In the genomic region with DNA sequence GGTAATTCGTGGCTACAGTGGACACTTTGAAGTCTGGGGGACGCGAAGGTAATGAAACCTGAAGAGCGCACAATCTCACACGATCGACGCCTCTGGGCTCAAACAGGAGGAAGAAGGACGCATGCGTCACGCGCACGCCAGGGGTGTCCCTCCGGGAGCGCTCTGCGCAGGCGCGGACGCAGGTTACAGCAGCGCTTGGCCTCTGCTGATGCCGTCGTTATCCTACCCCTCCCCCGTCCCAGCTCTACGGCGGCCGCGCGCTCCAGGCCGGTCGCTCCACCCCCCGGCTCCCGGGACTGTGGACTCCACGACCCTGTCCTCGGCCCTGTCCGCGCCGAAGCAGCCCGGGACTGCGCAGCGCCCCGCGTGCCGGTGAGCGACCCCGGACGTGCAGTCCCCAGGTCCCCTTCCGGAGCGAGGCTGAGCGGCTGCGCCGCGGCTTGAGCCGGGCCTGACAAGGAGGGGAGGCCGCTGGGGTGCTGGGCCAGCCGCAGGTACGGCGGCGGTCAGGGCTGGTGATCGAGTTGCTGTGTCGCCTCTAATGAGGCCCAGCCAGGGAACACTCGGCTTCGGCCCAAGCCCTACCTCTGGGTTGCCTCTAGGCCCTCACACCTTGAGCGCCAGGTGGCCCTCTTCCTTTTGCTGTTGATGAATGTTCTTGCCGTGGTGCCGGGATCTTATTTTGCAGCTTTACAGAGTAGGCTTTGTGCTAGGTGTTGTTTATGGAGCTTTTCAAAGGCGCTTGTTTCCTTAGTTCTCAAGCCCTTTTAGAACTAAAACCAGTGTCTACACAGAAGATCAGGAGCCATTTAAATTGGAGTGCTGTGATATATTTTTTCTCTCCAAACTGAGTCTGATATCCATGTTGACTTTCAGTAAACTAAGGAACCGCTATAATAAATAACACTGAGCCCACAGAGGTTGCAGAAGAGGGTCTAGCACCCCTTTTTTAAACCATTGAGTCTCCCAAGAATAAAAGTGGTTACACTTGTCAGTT, we compare ENCODE assay signal across 1 cellular context.
TF ChIP-seq lines count a peak whose summit lies in the region.

Gene TMEM106B (plus strand): TSS at position 241 of the 997 bp plus-strand sequence. CDS start 3,517 bp downstream, outside the sequence.

TF ChIP-seq in K562, 482 proteins besides CTCF, POLR2A, EP300 and RAD21 (continued from another document and continues in another):
- TF ChIP-seq PRPF4 (IDR thresholded peaks at IDR 0.05; ENCODE audit: insufficient read depth, low read depth, low read length, poor library complexity, severe bottlenecking) (peak; percentile 54), ZNF311 (CRISPR knock-in tag; IDR thresholded peaks at IDR 0.05) (no peak), FOXA1 (IDR thresholded peaks at IDR 0.05; ENCODE audit: borderline replicate concordance) (no peak), ZSCAN29 (IDR thresholded peaks at IDR 0.05) (no peak), ZNF253 (CRISPR knock-in tag; conservative IDR thresholded peaks at IDR 0.05) (no peak), OTX1 (CRISPR knock-in tag; IDR thresholded peaks at IDR 0.05) (peak; percentile 27; the same call in 1 of the 2 replicates), SP2 (IDR thresholded peaks at IDR 0.05; ENCODE audit: extremely low read depth, low read depth, low read length, poor library complexity, severe bottlenecking) (no peak), SMARCA5 (IDR thresholded peaks at IDR 0.05) (no peak), FOSL1 (tag; conservative IDR thresholded peaks at IDR 0.05) (no peak), ZNF444 (CRISPR knock-in tag; IDR thresholded peaks at IDR 0.05) (no peak), ZNF766 (CRISPR knock-in tag; conservative IDR thresholded peaks at IDR 0.05) (no peak), NFE2L1 (tag; IDR thresholded peaks at IDR 0.05; ENCODE audit: borderline replicate concordance, low read depth) (no peak), DMBX1 (CRISPR knock-in tag; IDR thresholded peaks at IDR 0.05; ENCODE audit: borderline replicate concordance) (peak; percentile 10), IFI16 (CRISPR knock-in tag; IDR thresholded peaks at IDR 0.05) (no peak), GATAD2B (IDR thresholded peaks at IDR 0.05; ENCODE audit: borderline replicate concordance) (peak; percentile 43; the same call in 1 of the 2 replicates), ZNF217 (CRISPR knock-in tag; IDR thresholded peaks at IDR 0.05) (0 out of 2 replicates have a peak, but pooled peaks have one; percentile 39), KDM5B (IDR thresholded peaks at IDR 0.05; ENCODE audit: insufficient replicate concordance, low read depth, low read length) (peak; percentile 70), GABPA (tag; conservative IDR thresholded peaks at IDR 0.05; ENCODE audit: low read depth) (peak; percentile 76), NEUROD1 (IDR thresholded peaks at IDR 0.05; ENCODE audit: borderline replicate concordance, low read depth, low read length, partially characterized antibody) (no peak), ZNF212 (CRISPR knock-in tag; IDR thresholded peaks at IDR 0.05) (0 out of 2 replicates have a peak, but pooled peaks have one; percentile 13), ZNF830 (CRISPR knock-in tag; IDR thresholded peaks at IDR 0.05) (no peak), HCFC1 (IDR thresholded peaks at IDR 0.05; ENCODE audit: low read depth, low read length) (peak; percentile 70), U2AF2 (optimal IDR thresholded peaks at IDR 0.05; ENCODE audit: low read depth, low read length) (no peak), KLF13 (tag; IDR thresholded peaks at IDR 0.05; ENCODE audit: borderline replicate concordance, low read depth) (0 out of 2 replicates have a peak, but pooled peaks have one; percentile 13), EWSR1 (IDR thresholded peaks at IDR 0.05; ENCODE audit: borderline replicate concordance, low read depth, partially characterized antibody) (no peak), ZBTB49 (CRISPR knock-in tag; IDR thresholded peaks at IDR 0.05; ENCODE audit: borderline replicate concordance) (peak; percentile 36; the same call in 1 of the 2 replicates), ZNF507 (tag; conservative IDR thresholded peaks at IDR 0.05) (no peak), RFX7 (CRISPR knock-in tag; IDR thresholded peaks at IDR 0.05) (no peak), SETDB1 (IDR thresholded peaks at IDR 0.05; ENCODE audit: low read length) (peak; percentile 62), ARID4B (CRISPR knock-in tag; IDR thresholded peaks at IDR 0.05) (peak; percentile 71), RBM14 (IDR thresholded peaks at IDR 0.05; ENCODE audit: borderline replicate concordance, insufficient read depth, low read depth, low read length) (no peak), ZNF384 (IDR thresholded peaks at IDR 0.05; ENCODE audit: low read depth, low read length) (no peak), ZFX (CRISPR knock-in tag; IDR thresholded peaks at IDR 0.05) (peak; percentile 100), CBX3 (IDR thresholded peaks at IDR 0.05; ENCODE audit: borderline replicate concordance in 1 of 2, low read length in 2 of 2) (peak in 1 of 2 experiments; percentile 97; a peak in 2 of 3 replicates)
- TF ChIP-seq, protein P1, sequence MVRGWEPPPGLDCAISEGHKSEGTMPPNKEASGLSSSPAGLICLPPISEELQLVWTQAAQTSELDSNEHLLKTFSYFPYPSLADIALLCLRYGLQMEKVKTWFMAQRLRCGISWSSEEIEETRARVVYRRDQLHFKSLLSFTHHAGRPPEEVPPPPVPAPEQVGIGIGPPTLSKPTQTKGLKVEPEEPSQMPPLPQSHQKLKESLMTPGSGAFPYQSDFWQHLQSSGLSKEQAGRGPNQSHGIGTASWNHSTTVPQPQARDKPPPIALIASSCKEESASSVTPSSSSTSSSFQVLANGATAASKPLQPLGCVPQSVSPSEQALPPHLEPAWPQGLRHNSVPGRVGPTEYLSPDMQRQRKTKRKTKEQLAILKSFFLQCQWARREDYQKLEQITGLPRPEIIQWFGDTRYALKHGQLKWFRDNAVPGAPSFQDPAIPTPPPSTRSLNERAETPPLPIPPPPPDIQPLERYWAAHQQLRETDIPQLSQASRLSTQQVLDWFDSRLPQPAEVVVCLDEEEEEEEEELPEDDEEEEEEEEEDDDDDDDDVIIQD (CRISPR knock-in tag; IDR thresholded peaks at IDR 0.05): no peak
- TF ChIP-seq, protein P2, sequence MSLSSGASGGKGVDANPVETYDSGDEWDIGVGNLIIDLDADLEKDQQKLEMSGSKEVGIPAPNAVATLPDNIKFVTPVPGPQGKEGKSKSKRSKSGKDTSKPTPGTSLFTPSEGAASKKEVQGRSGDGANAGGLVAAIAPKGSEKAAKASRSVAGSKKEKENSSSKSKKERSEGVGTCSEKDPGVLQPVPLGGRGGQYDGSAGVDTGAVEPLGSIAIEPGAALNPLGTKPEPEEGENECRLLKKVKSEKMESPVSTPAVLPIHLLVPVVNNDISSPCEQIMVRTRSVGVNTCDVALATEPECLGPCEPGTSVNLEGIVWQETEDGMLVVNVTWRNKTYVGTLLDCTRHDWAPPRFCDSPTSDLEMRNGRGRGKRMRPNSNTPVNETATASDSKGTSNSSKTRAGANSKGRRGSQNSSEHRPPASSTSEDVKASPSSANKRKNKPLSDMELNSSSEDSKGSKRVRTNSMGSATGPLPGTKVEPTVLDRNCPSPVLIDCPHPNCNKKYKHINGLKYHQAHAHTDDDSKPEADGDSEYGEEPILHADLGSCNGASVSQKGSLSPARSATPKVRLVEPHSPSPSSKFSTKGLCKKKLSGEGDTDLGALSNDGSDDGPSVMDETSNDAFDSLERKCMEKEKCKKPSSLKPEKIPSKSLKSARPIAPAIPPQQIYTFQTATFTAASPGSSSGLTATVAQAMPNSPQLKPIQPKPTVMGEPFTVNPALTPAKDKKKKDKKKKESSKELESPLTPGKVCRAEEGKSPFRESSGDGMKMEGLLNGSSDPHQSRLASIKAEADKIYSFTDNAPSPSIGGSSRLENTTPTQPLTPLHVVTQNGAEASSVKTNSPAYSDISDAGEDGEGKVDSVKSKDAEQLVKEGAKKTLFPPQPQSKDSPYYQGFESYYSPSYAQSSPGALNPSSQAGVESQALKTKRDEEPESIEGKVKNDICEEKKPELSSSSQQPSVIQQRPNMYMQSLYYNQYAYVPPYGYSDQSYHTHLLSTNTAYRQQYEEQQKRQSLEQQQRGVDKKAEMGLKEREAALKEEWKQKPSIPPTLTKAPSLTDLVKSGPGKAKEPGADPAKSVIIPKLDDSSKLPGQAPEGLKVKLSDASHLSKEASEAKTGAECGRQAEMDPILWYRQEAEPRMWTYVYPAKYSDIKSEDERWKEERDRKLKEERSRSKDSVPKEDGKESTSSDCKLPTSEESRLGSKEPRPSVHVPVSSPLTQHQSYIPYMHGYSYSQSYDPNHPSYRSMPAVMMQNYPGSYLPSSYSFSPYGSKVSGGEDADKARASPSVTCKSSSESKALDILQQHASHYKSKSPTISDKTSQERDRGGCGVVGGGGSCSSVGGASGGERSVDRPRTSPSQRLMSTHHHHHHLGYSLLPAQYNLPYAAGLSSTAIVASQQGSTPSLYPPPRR (CRISPR knock-in tag; IDR thresholded peaks at IDR 0.05; ENCODE audit: borderline replicate concordance): no peak; the same call in 1 of the 2 replicates
- TF ChIP-seq, protein P3, sequence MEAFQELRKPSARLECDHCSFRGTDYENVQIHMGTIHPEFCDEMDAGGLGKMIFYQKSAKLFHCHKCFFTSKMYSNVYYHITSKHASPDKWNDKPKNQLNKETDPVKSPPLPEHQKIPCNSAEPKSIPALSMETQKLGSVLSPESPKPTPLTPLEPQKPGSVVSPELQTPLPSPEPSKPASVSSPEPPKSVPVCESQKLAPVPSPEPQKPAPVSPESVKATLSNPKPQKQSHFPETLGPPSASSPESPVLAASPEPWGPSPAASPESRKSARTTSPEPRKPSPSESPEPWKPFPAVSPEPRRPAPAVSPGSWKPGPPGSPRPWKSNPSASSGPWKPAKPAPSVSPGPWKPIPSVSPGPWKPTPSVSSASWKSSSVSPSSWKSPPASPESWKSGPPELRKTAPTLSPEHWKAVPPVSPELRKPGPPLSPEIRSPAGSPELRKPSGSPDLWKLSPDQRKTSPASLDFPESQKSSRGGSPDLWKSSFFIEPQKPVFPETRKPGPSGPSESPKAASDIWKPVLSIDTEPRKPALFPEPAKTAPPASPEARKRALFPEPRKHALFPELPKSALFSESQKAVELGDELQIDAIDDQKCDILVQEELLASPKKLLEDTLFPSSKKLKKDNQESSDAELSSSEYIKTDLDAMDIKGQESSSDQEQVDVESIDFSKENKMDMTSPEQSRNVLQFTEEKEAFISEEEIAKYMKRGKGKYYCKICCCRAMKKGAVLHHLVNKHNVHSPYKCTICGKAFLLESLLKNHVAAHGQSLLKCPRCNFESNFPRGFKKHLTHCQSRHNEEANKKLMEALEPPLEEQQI (IDR thresholded peaks at IDR 0.05): no peak
- TF ChIP-seq, protein P4, sequence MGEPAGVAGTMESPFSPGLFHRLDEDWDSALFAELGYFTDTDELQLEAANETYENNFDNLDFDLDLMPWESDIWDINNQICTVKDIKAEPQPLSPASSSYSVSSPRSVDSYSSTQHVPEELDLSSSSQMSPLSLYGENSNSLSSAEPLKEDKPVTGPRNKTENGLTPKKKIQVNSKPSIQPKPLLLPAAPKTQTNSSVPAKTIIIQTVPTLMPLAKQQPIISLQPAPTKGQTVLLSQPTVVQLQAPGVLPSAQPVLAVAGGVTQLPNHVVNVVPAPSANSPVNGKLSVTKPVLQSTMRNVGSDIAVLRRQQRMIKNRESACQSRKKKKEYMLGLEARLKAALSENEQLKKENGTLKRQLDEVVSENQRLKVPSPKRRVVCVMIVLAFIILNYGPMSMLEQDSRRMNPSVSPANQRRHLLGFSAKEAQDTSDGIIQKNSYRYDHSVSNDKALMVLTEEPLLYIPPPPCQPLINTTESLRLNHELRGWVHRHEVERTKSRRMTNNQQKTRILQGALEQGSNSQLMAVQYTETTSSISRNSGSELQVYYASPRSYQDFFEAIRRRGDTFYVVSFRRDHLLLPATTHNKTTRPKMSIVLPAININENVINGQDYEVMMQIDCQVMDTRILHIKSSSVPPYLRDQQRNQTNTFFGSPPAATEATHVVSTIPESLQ (CRISPR knock-in tag; IDR thresholded peaks at IDR 0.05): no peak
